In the genomic region with DNA sequence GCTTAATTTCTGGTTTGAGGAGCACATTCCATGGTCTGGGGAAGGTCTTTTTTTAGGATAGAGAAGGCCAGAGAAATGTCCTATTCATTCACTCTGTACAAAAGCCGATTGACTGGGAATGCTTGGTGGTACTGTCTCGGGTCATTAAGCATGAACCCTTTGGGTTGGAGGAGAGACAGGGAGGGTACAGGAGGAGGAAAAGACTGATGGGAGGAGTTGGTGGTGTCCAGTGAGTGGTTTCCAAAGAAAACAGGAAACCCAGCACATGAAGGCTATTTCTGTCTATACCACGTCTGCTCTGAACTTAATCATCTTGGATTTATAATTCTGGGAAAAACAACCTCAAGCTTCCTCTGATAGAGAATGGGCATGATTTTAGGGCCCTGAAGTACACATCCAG, we compare ENCODE assay signal across 1 cellular context.
TF ChIP-seq lines count a peak whose summit lies in the region.

No MANE protein-coding gene starts in this region.

TF ChIP-seq in GM23338, 12 proteins besides CTCF, POLR2A, EP300 and RAD21 (continued from another document):
- TF ChIP-seq, protein P1, sequence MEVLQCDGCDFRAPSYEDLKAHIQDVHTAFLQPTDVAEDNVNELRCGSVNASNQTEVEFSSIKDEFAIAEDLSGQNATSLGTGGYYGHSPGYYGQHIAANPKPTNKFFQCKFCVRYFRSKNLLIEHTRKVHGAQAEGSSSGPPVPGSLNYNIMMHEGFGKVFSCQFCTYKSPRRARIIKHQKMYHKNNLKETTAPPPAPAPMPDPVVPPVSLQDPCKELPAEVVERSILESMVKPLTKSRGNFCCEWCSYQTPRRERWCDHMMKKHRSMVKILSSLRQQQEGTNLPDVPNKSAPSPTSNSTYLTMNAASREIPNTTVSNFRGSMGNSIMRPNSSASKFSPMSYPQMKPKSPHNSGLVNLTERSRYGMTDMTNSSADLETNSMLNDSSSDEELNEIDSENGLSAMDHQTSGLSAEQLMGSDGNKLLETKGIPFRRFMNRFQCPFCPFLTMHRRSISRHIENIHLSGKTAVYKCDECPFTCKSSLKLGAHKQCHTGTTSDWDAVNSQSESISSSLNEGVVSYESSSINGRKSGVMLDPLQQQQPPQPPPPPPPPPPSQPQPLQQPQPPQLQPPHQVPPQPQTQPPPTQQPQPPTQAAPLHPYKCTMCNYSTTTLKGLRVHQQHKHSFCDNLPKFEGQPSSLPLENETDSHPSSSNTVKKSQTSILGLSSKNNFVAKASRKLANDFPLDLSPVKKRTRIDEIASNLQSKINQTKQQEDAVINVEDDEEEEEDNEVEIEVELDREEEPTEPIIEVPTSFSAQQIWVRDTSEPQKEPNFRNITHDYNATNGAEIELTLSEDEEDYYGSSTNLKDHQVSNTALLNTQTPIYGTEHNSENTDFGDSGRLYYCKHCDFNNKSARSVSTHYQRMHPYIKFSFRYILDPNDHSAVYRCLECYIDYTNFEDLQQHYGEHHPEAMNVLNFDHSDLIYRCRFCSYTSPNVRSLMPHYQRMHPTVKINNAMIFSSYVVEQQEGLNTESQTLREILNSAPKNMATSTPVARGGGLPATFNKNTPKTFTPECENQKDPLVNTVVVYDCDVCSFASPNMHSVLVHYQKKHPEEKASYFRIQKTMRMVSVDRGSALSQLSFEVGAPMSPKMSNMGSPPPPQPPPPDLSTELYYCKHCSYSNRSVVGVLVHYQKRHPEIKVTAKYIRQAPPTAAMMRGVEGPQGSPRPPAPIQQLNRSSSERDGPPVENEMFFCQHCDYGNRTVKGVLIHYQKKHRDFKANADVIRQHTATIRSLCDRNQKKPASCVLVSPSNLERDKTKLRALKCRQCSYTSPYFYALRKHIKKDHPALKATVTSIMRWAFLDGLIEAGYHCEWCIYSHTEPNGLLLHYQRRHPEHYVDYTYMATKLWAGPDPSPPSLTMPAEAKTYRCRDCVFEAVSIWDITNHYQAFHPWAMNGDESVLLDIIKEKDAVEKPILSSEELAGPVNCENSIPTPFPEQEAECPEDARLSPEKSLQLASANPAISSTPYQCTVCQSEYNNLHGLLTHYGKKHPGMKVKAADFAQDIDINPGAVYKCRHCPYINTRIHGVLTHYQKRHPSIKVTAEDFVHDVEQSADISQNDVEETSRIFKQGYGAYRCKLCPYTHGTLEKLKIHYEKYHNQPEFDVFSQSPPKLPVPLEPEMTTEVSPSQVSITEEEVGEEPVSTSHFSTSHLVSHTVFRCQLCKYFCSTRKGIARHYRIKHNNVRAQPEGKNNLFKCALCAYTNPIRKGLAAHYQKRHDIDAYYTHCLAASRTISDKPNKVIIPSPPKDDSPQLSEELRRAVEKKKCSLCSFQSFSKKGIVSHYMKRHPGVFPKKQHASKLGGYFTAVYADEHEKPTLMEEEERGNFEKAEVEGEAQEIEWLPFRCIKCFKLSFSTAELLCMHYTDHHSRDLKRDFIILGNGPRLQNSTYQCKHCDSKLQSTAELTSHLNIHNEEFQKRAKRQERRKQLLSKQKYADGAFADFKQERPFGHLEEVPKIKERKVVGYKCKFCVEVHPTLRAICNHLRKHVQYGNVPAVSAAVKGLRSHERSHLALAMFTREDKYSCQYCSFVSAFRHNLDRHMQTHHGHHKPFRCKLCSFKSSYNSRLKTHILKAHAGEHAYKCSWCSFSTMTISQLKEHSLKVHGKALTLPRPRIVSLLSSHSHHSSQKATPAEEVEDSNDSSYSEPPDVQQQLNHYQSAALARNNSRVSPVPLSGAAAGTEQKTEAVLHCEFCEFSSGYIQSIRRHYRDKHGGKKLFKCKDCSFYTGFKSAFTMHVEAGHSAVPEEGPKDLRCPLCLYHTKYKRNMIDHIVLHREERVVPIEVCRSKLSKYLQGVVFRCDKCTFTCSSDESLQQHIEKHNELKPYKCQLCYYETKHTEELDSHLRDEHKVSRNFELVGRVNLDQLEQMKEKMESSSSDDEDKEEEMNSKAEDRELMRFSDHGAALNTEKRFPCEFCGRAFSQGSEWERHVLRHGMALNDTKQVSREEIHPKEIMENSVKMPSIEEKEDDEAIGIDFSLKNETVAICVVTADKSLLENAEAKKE (CRISPR knock-in tag; IDR thresholded peaks at IDR 0.05), result no peak
